Comparison of ENCODE assay signal across 2 cellular contexts in the genomic region with DNA sequence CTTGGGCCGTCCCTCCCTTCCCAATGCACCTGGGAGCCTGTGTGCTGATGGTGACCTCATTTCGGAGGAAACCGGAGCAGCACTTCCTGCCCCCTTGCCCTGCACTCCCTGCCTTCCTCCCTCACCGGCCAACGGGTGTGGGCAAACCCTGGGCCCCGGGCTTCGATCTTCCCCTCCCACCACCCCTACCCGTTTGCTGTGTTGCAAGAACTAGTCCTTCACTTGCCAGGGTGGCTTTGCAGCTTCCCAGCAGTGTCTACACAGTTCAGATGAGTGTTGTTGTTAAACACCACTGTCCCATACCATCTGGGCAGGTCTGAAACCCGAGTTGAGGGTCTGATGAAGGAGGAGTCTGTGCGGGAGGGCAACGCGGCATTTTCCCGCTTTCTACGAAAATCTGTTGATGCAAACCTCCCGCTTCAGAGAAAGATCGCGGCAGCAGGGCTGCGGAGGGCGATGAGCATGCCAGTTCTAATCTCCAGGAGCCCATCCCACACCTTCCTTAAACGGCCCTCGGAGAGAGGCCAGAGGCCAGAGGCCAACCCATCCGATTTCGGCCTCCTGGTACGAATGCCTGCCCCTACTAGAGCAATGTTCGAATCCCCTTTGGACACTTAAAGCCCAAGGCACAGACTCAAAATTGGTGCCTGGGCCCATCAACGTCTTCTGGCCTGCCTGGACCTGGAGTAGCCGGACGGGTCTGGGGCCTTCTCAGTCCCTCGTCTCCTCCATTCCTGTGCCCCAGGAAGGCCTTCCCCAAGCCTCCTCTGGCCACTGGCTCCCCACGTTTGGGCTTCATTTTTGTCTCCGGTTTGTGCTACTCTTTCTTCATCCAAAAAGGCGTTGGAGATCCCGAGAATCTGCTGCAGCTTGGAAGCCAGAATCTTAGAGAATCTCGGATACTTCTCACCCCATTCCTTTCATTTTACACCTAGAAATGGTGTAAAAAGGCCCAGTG.
A peak's percentile ranks its signal among the peaks of the same experiment; 100 is the strongest.
TF ChIP-seq lines count a peak whose summit lies in the region.

No MANE protein-coding gene starts in this region.

TF ChIP-seq in H1, 55 proteins besides CTCF, POLR2A, EP300 and RAD21 (continues in another document):
- TF ChIP-seq CREB1 (IDR thresholded peaks at IDR 0.05): peak; percentile 46; the same call in 1 of the 2 replicates
- no peak for TF ChIP-seq SAP30 (IDR thresholded peaks at IDR 0.05; ENCODE audit: insufficient read depth, insufficient replicate concordance, low read length)
- TF ChIP-seq SP2 (IDR thresholded peaks at IDR 0.05; ENCODE audit: low read length): no peak
- TF ChIP-seq, protein P1, sequence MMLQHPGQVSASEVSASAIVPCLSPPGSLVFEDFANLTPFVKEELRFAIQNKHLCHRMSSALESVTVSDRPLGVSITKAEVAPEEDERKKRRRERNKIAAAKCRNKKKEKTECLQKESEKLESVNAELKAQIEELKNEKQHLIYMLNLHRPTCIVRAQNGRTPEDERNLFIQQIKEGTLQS (IDR thresholded peaks at IDR 0.05; ENCODE audit: insufficient read depth, low read depth, low read length): no peak
- TF ChIP-seq POU5F1 (IDR thresholded peaks at IDR 0.05; ENCODE audit: low read depth, low read length): no peak
- TF ChIP-seq, protein P2, sequence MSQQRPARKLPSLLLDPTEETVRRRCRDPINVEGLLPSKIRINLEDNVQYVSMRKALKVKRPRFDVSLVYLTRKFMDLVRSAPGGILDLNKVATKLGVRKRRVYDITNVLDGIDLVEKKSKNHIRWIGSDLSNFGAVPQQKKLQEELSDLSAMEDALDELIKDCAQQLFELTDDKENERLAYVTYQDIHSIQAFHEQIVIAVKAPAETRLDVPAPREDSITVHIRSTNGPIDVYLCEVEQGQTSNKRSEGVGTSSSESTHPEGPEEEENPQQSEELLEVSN (IDR thresholded peaks at IDR 0.05): no peak; the same call in 1 of the 2 replicates
- TF ChIP-seq, protein P3, sequence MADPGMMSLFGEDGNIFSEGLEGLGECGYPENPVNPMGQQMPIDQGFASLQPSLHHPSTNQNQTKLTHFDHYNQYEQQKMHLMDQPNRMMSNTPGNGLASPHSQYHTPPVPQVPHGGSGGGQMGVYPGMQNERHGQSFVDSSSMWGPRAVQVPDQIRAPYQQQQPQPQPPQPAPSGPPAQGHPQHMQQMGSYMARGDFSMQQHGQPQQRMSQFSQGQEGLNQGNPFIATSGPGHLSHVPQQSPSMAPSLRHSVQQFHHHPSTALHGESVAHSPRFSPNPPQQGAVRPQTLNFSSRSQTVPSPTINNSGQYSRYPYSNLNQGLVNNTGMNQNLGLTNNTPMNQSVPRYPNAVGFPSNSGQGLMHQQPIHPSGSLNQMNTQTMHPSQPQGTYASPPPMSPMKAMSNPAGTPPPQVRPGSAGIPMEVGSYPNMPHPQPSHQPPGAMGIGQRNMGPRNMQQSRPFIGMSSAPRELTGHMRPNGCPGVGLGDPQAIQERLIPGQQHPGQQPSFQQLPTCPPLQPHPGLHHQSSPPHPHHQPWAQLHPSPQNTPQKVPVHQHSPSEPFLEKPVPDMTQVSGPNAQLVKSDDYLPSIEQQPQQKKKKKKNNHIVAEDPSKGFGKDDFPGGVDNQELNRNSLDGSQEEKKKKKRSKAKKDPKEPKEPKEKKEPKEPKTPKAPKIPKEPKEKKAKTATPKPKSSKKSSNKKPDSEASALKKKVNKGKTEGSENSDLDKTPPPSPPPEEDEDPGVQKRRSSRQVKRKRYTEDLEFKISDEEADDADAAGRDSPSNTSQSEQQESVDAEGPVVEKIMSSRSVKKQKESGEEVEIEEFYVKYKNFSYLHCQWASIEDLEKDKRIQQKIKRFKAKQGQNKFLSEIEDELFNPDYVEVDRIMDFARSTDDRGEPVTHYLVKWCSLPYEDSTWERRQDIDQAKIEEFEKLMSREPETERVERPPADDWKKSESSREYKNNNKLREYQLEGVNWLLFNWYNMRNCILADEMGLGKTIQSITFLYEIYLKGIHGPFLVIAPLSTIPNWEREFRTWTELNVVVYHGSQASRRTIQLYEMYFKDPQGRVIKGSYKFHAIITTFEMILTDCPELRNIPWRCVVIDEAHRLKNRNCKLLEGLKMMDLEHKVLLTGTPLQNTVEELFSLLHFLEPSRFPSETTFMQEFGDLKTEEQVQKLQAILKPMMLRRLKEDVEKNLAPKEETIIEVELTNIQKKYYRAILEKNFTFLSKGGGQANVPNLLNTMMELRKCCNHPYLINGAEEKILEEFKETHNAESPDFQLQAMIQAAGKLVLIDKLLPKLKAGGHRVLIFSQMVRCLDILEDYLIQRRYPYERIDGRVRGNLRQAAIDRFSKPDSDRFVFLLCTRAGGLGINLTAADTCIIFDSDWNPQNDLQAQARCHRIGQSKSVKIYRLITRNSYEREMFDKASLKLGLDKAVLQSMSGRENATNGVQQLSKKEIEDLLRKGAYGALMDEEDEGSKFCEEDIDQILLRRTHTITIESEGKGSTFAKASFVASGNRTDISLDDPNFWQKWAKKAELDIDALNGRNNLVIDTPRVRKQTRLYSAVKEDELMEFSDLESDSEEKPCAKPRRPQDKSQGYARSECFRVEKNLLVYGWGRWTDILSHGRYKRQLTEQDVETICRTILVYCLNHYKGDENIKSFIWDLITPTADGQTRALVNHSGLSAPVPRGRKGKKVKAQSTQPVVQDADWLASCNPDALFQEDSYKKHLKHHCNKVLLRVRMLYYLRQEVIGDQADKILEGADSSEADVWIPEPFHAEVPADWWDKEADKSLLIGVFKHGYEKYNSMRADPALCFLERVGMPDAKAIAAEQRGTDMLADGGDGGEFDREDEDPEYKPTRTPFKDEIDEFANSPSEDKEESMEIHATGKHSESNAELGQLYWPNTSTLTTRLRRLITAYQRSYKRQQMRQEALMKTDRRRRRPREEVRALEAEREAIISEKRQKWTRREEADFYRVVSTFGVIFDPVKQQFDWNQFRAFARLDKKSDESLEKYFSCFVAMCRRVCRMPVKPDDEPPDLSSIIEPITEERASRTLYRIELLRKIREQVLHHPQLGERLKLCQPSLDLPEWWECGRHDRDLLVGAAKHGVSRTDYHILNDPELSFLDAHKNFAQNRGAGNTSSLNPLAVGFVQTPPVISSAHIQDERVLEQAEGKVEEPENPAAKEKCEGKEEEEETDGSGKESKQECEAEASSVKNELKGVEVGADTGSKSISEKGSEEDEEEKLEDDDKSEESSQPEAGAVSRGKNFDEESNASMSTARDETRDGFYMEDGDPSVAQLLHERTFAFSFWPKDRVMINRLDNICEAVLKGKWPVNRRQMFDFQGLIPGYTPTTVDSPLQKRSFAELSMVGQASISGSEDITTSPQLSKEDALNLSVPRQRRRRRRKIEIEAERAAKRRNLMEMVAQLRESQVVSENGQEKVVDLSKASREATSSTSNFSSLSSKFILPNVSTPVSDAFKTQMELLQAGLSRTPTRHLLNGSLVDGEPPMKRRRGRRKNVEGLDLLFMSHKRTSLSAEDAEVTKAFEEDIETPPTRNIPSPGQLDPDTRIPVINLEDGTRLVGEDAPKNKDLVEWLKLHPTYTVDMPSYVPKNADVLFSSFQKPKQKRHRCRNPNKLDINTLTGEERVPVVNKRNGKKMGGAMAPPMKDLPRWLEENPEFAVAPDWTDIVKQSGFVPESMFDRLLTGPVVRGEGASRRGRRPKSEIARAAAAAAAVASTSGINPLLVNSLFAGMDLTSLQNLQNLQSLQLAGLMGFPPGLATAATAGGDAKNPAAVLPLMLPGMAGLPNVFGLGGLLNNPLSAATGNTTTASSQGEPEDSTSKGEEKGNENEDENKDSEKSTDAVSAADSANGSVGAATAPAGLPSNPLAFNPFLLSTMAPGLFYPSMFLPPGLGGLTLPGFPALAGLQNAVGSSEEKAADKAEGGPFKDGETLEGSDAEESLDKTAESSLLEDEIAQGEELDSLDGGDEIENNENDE (IDR thresholded peaks at IDR 0.05; ENCODE audit: insufficient replicate concordance, low read length): no peak
- no peak for TF ChIP-seq HDAC6 (IDR thresholded peaks at IDR 0.05; ENCODE audit: low read depth, low read length)
- no peak for TF ChIP-seq CHD1 (IDR thresholded peaks at IDR 0.05; ENCODE audit: low read depth, low read length)
- no peak for TF ChIP-seq SIRT6 (IDR thresholded peaks at IDR 0.05; ENCODE audit: low read length)
- TF ChIP-seq SIN3A (conservative IDR thresholded peaks at IDR 0.05 in 1 of 2, IDR thresholded peaks at IDR 0.05 in 1 of 2; ENCODE audit: low read depth in 1 of 2, low read length in 2 of 2): peak in 1 of 2 experiments; percentile 8; a peak in 1 of 4 replicates
- TF ChIP-seq SIX5 (IDR thresholded peaks at IDR 0.05; ENCODE audit: low read depth, low read length): no peak

TF ChIP-seq in neural cell, 6 proteins besides CTCF, POLR2A, EP300 and RAD21:
- TF ChIP-seq, protein P4, sequence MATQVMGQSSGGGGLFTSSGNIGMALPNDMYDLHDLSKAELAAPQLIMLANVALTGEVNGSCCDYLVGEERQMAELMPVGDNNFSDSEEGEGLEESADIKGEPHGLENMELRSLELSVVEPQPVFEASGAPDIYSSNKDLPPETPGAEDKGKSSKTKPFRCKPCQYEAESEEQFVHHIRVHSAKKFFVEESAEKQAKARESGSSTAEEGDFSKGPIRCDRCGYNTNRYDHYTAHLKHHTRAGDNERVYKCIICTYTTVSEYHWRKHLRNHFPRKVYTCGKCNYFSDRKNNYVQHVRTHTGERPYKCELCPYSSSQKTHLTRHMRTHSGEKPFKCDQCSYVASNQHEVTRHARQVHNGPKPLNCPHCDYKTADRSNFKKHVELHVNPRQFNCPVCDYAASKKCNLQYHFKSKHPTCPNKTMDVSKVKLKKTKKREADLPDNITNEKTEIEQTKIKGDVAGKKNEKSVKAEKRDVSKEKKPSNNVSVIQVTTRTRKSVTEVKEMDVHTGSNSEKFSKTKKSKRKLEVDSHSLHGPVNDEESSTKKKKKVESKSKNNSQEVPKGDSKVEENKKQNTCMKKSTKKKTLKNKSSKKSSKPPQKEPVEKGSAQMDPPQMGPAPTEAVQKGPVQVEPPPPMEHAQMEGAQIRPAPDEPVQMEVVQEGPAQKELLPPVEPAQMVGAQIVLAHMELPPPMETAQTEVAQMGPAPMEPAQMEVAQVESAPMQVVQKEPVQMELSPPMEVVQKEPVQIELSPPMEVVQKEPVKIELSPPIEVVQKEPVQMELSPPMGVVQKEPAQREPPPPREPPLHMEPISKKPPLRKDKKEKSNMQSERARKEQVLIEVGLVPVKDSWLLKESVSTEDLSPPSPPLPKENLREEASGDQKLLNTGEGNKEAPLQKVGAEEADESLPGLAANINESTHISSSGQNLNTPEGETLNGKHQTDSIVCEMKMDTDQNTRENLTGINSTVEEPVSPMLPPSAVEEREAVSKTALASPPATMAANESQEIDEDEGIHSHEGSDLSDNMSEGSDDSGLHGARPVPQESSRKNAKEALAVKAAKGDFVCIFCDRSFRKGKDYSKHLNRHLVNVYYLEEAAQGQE (IDR thresholded peaks at IDR 0.05; ENCODE audit: borderline replicate concordance): no peak
- TF ChIP-seq EZH2 (IDR thresholded peaks at IDR 0.05; ENCODE audit: borderline replicate concordance, insufficient read depth, low read length, poor library complexity, severe bottlenecking): no peak
- TF ChIP-seq SMC3 (conservative IDR thresholded peaks at IDR 0.05; ENCODE audit: poor library complexity): no peak
- TF ChIP-seq POLR2AphosphoS5 (IDR thresholded peaks at IDR 0.05): peak; percentile 62
- no peak for TF ChIP-seq MXI1 (conservative IDR thresholded peaks at IDR 0.05; ENCODE audit: poor library complexity, severe bottlenecking)
- TF ChIP-seq TAF1 (IDR thresholded peaks at IDR 0.05; ENCODE audit: low read depth): no peak
